ENCODE assay signal across 1 cellular context in genomic region chr13:32080328-32080744, GRCh38.
TF ChIP-seq lines count a peak whose summit lies in the region.

No MANE protein-coding gene starts in this region.

TF ChIP-seq in HepG2, 621 proteins besides CTCF, POLR2A, EP300 and RAD21 (continued from another document and continues in another):
- no peak for TF ChIP-seq ZNF142 (CRISPR knock-in tag; IDR thresholded peaks at IDR 0.05)
- peak; percentile 61; the same call in 1 of the 2 replicates for TF ChIP-seq RERE (CRISPR knock-in tag; IDR thresholded peaks at IDR 0.05; ENCODE audit: low read depth)
- no peak for TF ChIP-seq CC2D1A (CRISPR knock-in tag; IDR thresholded peaks at IDR 0.05)
- peak; percentile 21; the same call in 1 of the 2 replicates for TF ChIP-seq HOXA3 (CRISPR knock-in tag; IDR thresholded peaks at IDR 0.05)
- TF ChIP-seq EEA1 (CRISPR knock-in tag; IDR thresholded peaks at IDR 0.05; ENCODE audit: borderline replicate concordance) = no peak
- TF ChIP-seq ZNF883 (CRISPR knock-in tag; IDR thresholded peaks at IDR 0.05; ENCODE audit: not compliant biosample characterization) = no peak
- no peak for TF ChIP-seq JUND (CRISPR knock-in tag; IDR thresholded peaks at IDR 0.05)
- TF ChIP-seq TFE3 (CRISPR knock-in tag; IDR thresholded peaks at IDR 0.05) = 0 out of 2 replicates have a peak, but pooled peaks have one; percentile 18
- no peak for TF ChIP-seq JUNB (CRISPR knock-in tag; IDR thresholded peaks at IDR 0.05; ENCODE audit: borderline replicate concordance)
- TF ChIP-seq KLF11 (CRISPR knock-in tag; IDR thresholded peaks at IDR 0.05) = no peak
- no peak for TF ChIP-seq NFAT5 (CRISPR knock-in tag; IDR thresholded peaks at IDR 0.05)
- no peak for TF ChIP-seq PHB2 (IDR thresholded peaks at IDR 0.05; ENCODE audit: partially characterized antibody)
- no peak for TF ChIP-seq ZNF674 (CRISPR knock-in tag; IDR thresholded peaks at IDR 0.05; ENCODE audit: low read depth)
- TF ChIP-seq ZNF687 (CRISPR knock-in tag; IDR thresholded peaks at IDR 0.05) = no peak
- no peak for TF ChIP-seq ZNF720 (CRISPR knock-in tag; IDR thresholded peaks at IDR 0.05)
- peak; percentile 66 for TF ChIP-seq ZNF331 (CRISPR knock-in tag; IDR thresholded peaks at IDR 0.05)
- TF ChIP-seq ZKSCAN1 (IDR thresholded peaks at IDR 0.05; ENCODE audit: low read length) = no peak
- no peak for TF ChIP-seq ZC3H13 (CRISPR knock-in tag; IDR thresholded peaks at IDR 0.05)
- no peak for TF ChIP-seq JDP2 (CRISPR knock-in tag; IDR thresholded peaks at IDR 0.05; ENCODE audit: borderline replicate concordance)
- no peak for TF ChIP-seq ZNF672 (CRISPR knock-in tag; IDR thresholded peaks at IDR 0.05)
- no peak for TF ChIP-seq SRSF4 (IDR thresholded peaks at IDR 0.05; ENCODE audit: low read depth, low read length, poor library complexity, severe bottlenecking)
- peak; percentile 42 for TF ChIP-seq MED8 (CRISPR knock-in tag; IDR thresholded peaks at IDR 0.05; ENCODE audit: insufficient replicate concordance)
- no peak for TF ChIP-seq ZBTB33 (CRISPR knock-in tag; IDR thresholded peaks at IDR 0.05)
